Comparison of ENCODE assay signal across 1 cellular context in the genomic region with DNA sequence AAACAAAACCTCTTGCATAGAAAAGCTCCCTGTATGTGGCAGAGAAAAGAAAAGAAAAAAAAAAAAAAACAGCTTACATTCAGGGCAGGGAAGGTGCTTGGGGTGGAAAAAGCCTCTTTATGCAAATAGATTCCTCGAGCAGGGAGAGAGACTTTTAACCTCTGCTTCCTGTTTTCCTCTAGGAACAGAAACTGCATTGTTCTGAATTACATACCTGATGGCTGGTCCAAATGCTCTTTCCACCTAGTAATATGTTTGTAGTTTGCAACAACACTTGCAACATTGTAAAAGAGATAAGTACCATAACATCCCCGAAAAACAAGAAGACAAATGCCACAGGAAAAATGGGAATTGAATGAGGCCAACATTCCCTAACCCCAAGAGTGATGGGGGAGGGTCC.
TF ChIP-seq lines count a peak whose summit lies in the region.

No MANE protein-coding gene starts in this region.

TF ChIP-seq in GM23338, 12 proteins besides CTCF, POLR2A, EP300 and RAD21 (continued from another document):
- TF ChIP-seq, protein P1, sequence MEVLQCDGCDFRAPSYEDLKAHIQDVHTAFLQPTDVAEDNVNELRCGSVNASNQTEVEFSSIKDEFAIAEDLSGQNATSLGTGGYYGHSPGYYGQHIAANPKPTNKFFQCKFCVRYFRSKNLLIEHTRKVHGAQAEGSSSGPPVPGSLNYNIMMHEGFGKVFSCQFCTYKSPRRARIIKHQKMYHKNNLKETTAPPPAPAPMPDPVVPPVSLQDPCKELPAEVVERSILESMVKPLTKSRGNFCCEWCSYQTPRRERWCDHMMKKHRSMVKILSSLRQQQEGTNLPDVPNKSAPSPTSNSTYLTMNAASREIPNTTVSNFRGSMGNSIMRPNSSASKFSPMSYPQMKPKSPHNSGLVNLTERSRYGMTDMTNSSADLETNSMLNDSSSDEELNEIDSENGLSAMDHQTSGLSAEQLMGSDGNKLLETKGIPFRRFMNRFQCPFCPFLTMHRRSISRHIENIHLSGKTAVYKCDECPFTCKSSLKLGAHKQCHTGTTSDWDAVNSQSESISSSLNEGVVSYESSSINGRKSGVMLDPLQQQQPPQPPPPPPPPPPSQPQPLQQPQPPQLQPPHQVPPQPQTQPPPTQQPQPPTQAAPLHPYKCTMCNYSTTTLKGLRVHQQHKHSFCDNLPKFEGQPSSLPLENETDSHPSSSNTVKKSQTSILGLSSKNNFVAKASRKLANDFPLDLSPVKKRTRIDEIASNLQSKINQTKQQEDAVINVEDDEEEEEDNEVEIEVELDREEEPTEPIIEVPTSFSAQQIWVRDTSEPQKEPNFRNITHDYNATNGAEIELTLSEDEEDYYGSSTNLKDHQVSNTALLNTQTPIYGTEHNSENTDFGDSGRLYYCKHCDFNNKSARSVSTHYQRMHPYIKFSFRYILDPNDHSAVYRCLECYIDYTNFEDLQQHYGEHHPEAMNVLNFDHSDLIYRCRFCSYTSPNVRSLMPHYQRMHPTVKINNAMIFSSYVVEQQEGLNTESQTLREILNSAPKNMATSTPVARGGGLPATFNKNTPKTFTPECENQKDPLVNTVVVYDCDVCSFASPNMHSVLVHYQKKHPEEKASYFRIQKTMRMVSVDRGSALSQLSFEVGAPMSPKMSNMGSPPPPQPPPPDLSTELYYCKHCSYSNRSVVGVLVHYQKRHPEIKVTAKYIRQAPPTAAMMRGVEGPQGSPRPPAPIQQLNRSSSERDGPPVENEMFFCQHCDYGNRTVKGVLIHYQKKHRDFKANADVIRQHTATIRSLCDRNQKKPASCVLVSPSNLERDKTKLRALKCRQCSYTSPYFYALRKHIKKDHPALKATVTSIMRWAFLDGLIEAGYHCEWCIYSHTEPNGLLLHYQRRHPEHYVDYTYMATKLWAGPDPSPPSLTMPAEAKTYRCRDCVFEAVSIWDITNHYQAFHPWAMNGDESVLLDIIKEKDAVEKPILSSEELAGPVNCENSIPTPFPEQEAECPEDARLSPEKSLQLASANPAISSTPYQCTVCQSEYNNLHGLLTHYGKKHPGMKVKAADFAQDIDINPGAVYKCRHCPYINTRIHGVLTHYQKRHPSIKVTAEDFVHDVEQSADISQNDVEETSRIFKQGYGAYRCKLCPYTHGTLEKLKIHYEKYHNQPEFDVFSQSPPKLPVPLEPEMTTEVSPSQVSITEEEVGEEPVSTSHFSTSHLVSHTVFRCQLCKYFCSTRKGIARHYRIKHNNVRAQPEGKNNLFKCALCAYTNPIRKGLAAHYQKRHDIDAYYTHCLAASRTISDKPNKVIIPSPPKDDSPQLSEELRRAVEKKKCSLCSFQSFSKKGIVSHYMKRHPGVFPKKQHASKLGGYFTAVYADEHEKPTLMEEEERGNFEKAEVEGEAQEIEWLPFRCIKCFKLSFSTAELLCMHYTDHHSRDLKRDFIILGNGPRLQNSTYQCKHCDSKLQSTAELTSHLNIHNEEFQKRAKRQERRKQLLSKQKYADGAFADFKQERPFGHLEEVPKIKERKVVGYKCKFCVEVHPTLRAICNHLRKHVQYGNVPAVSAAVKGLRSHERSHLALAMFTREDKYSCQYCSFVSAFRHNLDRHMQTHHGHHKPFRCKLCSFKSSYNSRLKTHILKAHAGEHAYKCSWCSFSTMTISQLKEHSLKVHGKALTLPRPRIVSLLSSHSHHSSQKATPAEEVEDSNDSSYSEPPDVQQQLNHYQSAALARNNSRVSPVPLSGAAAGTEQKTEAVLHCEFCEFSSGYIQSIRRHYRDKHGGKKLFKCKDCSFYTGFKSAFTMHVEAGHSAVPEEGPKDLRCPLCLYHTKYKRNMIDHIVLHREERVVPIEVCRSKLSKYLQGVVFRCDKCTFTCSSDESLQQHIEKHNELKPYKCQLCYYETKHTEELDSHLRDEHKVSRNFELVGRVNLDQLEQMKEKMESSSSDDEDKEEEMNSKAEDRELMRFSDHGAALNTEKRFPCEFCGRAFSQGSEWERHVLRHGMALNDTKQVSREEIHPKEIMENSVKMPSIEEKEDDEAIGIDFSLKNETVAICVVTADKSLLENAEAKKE (CRISPR knock-in tag; IDR thresholded peaks at IDR 0.05), result no peak
- TF ChIP-seq EZH2 (IDR thresholded peaks at IDR 0.05; ENCODE audit: low read depth, unreplicated experiment), result no peak
- no peak for TF ChIP-seq POLR2AphosphoS5 (IDR thresholded peaks at IDR 0.05; ENCODE audit: low read depth)
- no peak for TF ChIP-seq EZH2phosphoT487 (IDR thresholded peaks at IDR 0.05; ENCODE audit: unreplicated experiment)
- TF ChIP-seq ZNF331 (CRISPR knock-in tag; IDR thresholded peaks at IDR 0.05; ENCODE audit: low read depth), result no peak
- TF ChIP-seq, protein P2, sequence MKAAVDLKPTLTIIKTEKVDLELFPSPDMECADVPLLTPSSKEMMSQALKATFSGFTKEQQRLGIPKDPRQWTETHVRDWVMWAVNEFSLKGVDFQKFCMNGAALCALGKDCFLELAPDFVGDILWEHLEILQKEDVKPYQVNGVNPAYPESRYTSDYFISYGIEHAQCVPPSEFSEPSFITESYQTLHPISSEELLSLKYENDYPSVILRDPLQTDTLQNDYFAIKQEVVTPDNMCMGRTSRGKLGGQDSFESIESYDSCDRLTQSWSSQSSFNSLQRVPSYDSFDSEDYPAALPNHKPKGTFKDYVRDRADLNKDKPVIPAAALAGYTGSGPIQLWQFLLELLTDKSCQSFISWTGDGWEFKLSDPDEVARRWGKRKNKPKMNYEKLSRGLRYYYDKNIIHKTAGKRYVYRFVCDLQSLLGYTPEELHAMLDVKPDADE (IDR thresholded peaks at IDR 0.05), result no peak
- TF ChIP-seq STAT1 (IDR thresholded peaks at IDR 0.05; ENCODE audit: unreplicated experiment), result no peak
- TF ChIP-seq JUNB (IDR thresholded peaks at IDR 0.05; ENCODE audit: unreplicated experiment), result no peak
- no peak for TF ChIP-seq ZNF114 (CRISPR knock-in tag; IDR thresholded peaks at IDR 0.05)
TF ChIP-seq in GM23338: peak in this region for 0.
